9 cellular contexts compared by ENCODE assay signal in the genomic region with DNA sequence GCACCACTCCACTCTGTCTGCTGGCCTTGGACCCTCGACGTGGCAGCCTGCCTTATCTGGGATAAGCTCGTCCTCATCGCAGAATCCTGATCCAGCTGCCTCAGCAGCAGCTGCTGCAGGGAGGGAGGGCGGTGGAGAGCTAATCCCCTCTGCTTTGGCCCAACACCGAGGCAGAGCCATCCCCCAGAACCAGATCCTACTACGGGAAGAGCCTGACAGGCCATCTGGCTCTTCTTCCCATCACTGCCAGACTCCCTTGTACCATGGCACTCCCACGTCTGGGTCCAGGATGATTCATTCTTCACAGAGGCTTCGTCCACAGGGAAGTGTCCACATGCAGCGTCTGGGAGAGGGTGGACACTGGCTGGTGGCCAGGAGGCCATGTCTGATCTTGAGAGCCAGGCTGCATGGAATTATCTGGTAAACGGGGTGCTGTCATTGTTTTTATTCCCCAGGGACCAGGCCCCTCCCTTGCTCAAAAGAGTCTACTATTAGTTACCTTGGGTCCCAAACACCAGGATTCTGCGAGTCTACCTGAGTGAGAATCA. TPM values are rescaled to one million over a fixed set of nuclear protein-coding genes. Genes with fewer than 3 reads are reported as not detected.
DNase-seq lines count a peak whose midpoint lies in the region; ATAC-seq and TF ChIP-seq lines count a peak whose summit lies in the region.
"Had no signal": no experiment of that assay in that cellular context is flagged by ENCODE, and none has a peak within 500 bp of the region (broad histone marks: within the 10 kb centered on the region; RNA-seq: fewer than 3 reads in every experiment).

No MANE protein-coding gene starts in this region.

- TF ChIP-seq CTCF in Peyer's patch (IDR thresholded peaks at IDR 0.05): no peak

- DNase-seq in GM04503 (ENCODE audit: low read depth) (peak; percentile 29), Peyer's patch (peak in 2 of 3 donors; percentile 58 to 71), fibroblast of the conjunctiva (ENCODE audit: low read depth) (peak; percentile 63), NCI-H2029 treated with DMSO at 0.1 percent for 48 hours (lab: John Stamatoyannopoulos, UW) (no peak), HAP-1 (ENCODE audit: low spot score in 2 of 2) (no peak)

- no peaks in the 10 kb centered on the region for H3K4me1 ChIP-seq in Peyer's patch
- peaks cover 42% of the 10 kb centered on the region for H3K4me1 ChIP-seq in skeletal muscle satellite cell (ENCODE audit: control insufficient read depth, insufficient read depth, low read length)
- H3K4me1 ChIP-seq in HAP-1: no peaks in the 10 kb centered on the region

- peak overlapping the region; percentile 53 for H3K4me2 ChIP-seq in skeletal muscle satellite cell (ENCODE audit: low read length)

- ATAC-seq in GM21529 (IDR thresholded peaks at IDR 0.05; ENCODE audit: unreplicated experiment): no peak
- no peak for ATAC-seq in HG02759 (IDR thresholded peaks at IDR 0.05; ENCODE audit: unreplicated experiment)

- H3K9me3 ChIP-seq in Peyer's patch: no peaks in the 10 kb centered on the region
- H3K9me3 ChIP-seq in skeletal muscle satellite cell (replicated peaks; ENCODE audit: low read length): no peaks in the 10 kb centered on the region
- H3K9me3 ChIP-seq in HAP-1: no peaks in the 10 kb centered on the region

- H3K4me3 ChIP-seq in Peyer's patch (no peak overlapping the region), skeletal muscle satellite cell (ENCODE audit: low read length) (peak overlapping the region; percentile 21), HAP-1 (no peak overlapping the region)

- no peak overlapping the region for H3K27ac ChIP-seq in Peyer's patch

- no peaks in the 10 kb centered on the region for H3K36me3 ChIP-seq in Peyer's patch
- H3K36me3 ChIP-seq in skeletal muscle satellite cell (ENCODE audit: insufficient read depth, low read length): no peaks in the 10 kb centered on the region
- H3K36me3 ChIP-seq in HAP-1 (replicated peaks): no peaks in the 10 kb centered on the region

- H3K27me3 ChIP-seq in Peyer's patch (no peaks in the 10 kb centered on the region), skeletal muscle satellite cell (ENCODE audit: control insufficient read depth, insufficient read depth, low read length) (no peaks in the 10 kb centered on the region), HAP-1 (ENCODE audit: low read depth) (peaks cover 25% of the 10 kb centered on the region)

- H3K9ac ChIP-seq in skeletal muscle satellite cell (ENCODE audit: low read depth, low read length): peak overlapping the region; percentile 63

- TF ChIP-seq POLR2A in Peyer's patch (IDR thresholded peaks at IDR 0.05): no peak

- in situ Hi-C loops in HAP-1 (cut with MboI; ENCODE audit: low sequenced_read_pairs): no loop called here

RNA-seq across cellular contexts. Expression of gene PKP1, which starts 14.6 kb away (rescaled TPM):
- 10 to 100 TPM in 1 of 4 donors, 1 to 10 TPM in 2, under 1 TPM in 1; 0.54 to 11.6 (median 1.4) TPM for total RNA-seq in Peyer's patch
- 0.44 and 1.8 TPM in 2 replicates for total RNA-seq in skeletal muscle satellite cell (2012; rRNA removed)
- total RNA-seq: T-helper 2 cell treated with Interferon-gamma antibody and Interleukin-4, amounts not matched to agents 100 ng/mL and 5 ng/mL, for 36 hours had no signal

Comparison
In these comparisons a context has a peak if more than half of its experiments do, and no peak if none do; other contexts are left out.
1. DNase-seq: peak in GM04503 (single experiment), Peyer's patch (2 of 3) and fibroblast of the conjunctiva (single experiment); none in NCI-H2029 treated with DMSO at 0.1 percent for 48 hours (single experiment) and HAP-1 (0 of 2).